11 cellular contexts compared by ENCODE assay signal in the genomic region with DNA sequence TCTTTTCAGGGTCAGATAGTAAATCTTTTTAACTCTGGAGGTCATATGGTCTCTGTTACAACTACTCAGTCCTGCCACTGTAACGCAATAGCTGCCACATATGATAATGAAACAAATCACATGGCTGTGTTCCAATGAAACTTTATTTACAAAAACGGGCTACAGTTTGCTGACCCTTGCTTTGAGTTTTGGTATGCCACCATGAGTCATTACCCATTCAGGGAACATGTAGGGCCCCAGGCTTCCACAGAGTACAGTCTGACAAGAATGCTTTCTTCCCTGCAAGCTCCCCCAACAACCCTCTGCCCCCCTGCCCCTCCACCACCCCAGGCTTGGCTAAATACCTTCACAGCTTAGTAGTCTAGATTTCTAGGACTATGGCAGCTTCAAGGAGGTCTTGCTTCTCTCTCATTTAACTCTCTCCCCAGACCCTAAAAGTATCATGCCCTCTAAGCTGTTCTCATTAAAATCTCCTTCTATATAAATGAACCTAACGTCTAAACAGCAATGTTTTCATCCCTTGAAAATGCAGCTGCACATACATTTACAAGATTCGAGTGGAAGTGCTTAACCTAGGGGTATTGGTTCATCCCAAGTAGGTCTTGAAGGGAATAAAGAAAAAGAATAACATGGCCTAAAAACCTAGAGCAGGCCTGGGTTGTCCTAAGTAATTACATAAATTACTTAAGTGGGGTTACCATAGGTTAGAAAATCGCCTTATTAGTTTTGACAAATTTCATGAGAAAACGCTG.
DNase-seq lines count a peak whose midpoint lies in the region; ATAC-seq and TF ChIP-seq lines count a peak whose summit lies in the region.
"Had no signal": no experiment of that assay in that cellular context is flagged by ENCODE, and none has a peak within 500 bp of the region (broad histone marks: within the 10 kb centered on the region; RNA-seq: fewer than 3 reads in every experiment).

No MANE protein-coding gene starts in this region.

- H3K36me3 Mint-ChIP-seq in osteocyte (ENCODE audit: unreplicated experiment), result no peaks in the 10 kb centered on the region
- H3K36me3 Mint-ChIP-seq in CD8-positive, alpha-beta T cell, result no peaks in the 10 kb centered on the region

- POLR2A ChIA-PET in CD8-positive, alpha-beta T cell (lab: Charles Lee), result no interaction called here

- no peak overlapping the region for H3K4me3 ChIP-seq in fibroblast of the aortic adventitia (ENCODE audit: low read depth, low read length)
- H3K4me3 ChIP-seq in CD8-positive, alpha-beta T cell (ENCODE audit: low read depth, low read length), result no peak overlapping the region
- H3K4me3 ChIP-seq: heart right ventricle had no signal

- no peaks in the 10 kb centered on the region for H3K27me3 Mint-ChIP-seq in osteocyte (ENCODE audit: unreplicated experiment)
- peaks cover 3% of the 10 kb centered on the region for H3K27me3 Mint-ChIP-seq in CD8-positive, alpha-beta T cell (ENCODE audit: low read depth)

- no peaks in the 10 kb centered on the region for H3K9me3 ChIP-seq in CD8-positive, alpha-beta T cell (ENCODE audit: low read length)

- no peaks in the 10 kb centered on the region for H3K4me1 ChIP-seq in CD8-positive, alpha-beta T cell (ENCODE audit: insufficient read depth, low read length)

- H3K27me3 ChIP-seq in CD8-positive, alpha-beta T cell (ENCODE audit: insufficient read depth, low read length), result no peaks in the 10 kb centered on the region
- H3K27me3 ChIP-seq: heart right ventricle had no signal

- peaks cover 62% of the 10 kb centered on the region for H3K4me1 Mint-ChIP-seq in osteocyte (ENCODE audit: unreplicated experiment)
- no peaks in the 10 kb centered on the region for H3K4me1 Mint-ChIP-seq in CD8-positive, alpha-beta T cell (ENCODE audit: low read depth)

- no peaks in the 10 kb centered on the region for H3K36me3 ChIP-seq in CD8-positive, alpha-beta T cell (ENCODE audit: insufficient read depth, low read length)
- H3K36me3 ChIP-seq: heart right ventricle had no signal

- no peak overlapping the region for H3K27ac ChIP-seq in CD8-positive, alpha-beta T cell (ENCODE audit: low read depth, low read length)
- H3K27ac ChIP-seq: heart right ventricle had no signal

- H3K9me3 Mint-ChIP-seq in osteocyte (ENCODE audit: unreplicated experiment), result no peaks in the 10 kb centered on the region
- H3K9me3 Mint-ChIP-seq in CD8-positive, alpha-beta T cell, result peaks cover 2% of the 10 kb centered on the region

- no peak overlapping the region for H3K4me3 Mint-ChIP-seq in osteocyte (ENCODE audit: unreplicated experiment)
- no peak overlapping the region for H3K4me3 Mint-ChIP-seq in CD8-positive, alpha-beta T cell

- intact Hi-C loops in CD8-positive, alpha-beta T cell (cut with DNase I, micrococcal nuclease), result no loop called here

- no peak for ATAC-seq in GM18867 (IDR thresholded peaks at IDR 0.05; ENCODE audit: unreplicated experiment)
- no peak for ATAC-seq in CD8-positive, alpha-beta T cell
- ATAC-seq: heart right ventricle had no signal

- CTCF ChIA-PET in CD8-positive, alpha-beta T cell (lab: Charles Lee), result no interaction called here

- peak overlapping the region; percentile 84 for H3K27ac Mint-ChIP-seq in osteocyte (ENCODE audit: unreplicated experiment)
- no peak overlapping the region for H3K27ac Mint-ChIP-seq in CD8-positive, alpha-beta T cell

- DNase-seq in ELR (ENCODE audit: low read depth) (peak; percentile 94), T1000 (lab: John Stamatoyannopoulos, UW) (peak; percentile 51), fibroblast of the aortic adventitia (ENCODE audit: low read depth) (peak; percentile 77), osteocyte (ENCODE audit: extremely low spot score, unreplicated experiment) (no peak), NCI-H2171 (lab: John Stamatoyannopoulos, UW) (no peak)
- DNase-seq in CD8-positive, alpha-beta T cell, result no peak
- no peak for DNase-seq in activated effector memory CD4-positive, alpha-beta T cell treated with Interleukin-2 at 50 U/mL for 16 hours
- DNase-seq: DND-41, heart right ventricle, NCI-H2081 had no signal

- peak; percentile 11 for TF ChIP-seq CTCF in fibroblast of the aortic adventitia (IDR thresholded peaks at IDR 0.05; ENCODE audit: insufficient read depth, low read length)
- TF ChIP-seq CTCF in osteocyte (IDR thresholded peaks at IDR 0.05), result no peak
- TF ChIP-seq CTCF in CD8-positive, alpha-beta T cell (IDR thresholded peaks at IDR 0.05), result no peak

Comparison
In these comparisons a context has a peak if more than half of its experiments do, and no peak if none do; other contexts are left out.
1. DNase-seq: peak in ELR (single experiment), T1000 (single experiment) and fibroblast of the aortic adventitia (single experiment); none in osteocyte (single experiment), NCI-H2171 (single experiment), CD8-positive, alpha-beta T cell (0 of 7) and activated effector memory CD4-positive, alpha-beta T cell treated with Interleukin-2 at 50 U/mL for 16 hours (single experiment).